In genomic region chr22:49575703-49576081, GRCh38 we compare ENCODE assay signal across 11 cellular contexts.
"Had no signal": no experiment of that assay in that cellular context is flagged by ENCODE, and none has a peak within 500 bp of the region (broad histone marks: within the 10 kb centered on the region; RNA-seq: fewer than 3 reads in every experiment).

No MANE protein-coding gene starts in this region.

- H3K27me3 Mint-ChIP-seq: activated CD4-positive, alpha-beta T cell treated with anti-CD3 and anti-CD28 coated beads, Interleukin-2, amount 10 ng/mL, durations not matched to agents 7 days and 5 days; activated naive CD8-positive, alpha-beta T cell treated with anti-CD3 and anti-CD28 coated beads, Interleukin-2, amount 10 ng/mL, durations not matched to agents 7 days and 5 days had no signal

- H3K9me3 Mint-ChIP-seq: activated T-cell treated with anti-CD3 and anti-CD28 coated beads, Interleukin-2, amount 50 U/mL, for 4 hours; WTC11 had no signal

- H3K4me1 ChIP-seq: breast epithelium, esophagus muscularis mucosa had no signal

- ATAC-seq: activated T-cell treated with anti-CD3 and anti-CD28 coated beads, Interleukin-2, amount 50 U/mL, for 4 hours; WTC11 had no signal

- H3K27ac ChIP-seq: dorsolateral prefrontal cortex, neutrophil had no signal

- H3K4me3 Mint-ChIP-seq: activated CD4-positive, alpha-beta T cell treated with anti-CD3 and anti-CD28 coated beads, Interleukin-2, amount 10 ng/mL, durations not matched to agents 7 days and 5 days; activated naive CD8-positive, alpha-beta T cell treated with anti-CD3 and anti-CD28 coated beads, Interleukin-2, amount 10 ng/mL, durations not matched to agents 7 days and 5 days; activated T-cell treated with anti-CD3 and anti-CD28 coated beads, Interleukin-2, amount 50 U/mL, for 4 hours; T-helper 1 cell treated with Interleukin-12 subunit alpha and Interleukin-12 subunit beta and Interleukin-4 antibody, amounts not matched to agents 30 μg/mL and 1 μg/mL, for 36 hours; WTC11 had no signal

- H3K27me3 ChIP-seq: dorsolateral prefrontal cortex, neutrophil had no signal

- H3K36me3 ChIP-seq: breast epithelium, esophagus muscularis mucosa, neutrophil had no signal

- H3K36me3 Mint-ChIP-seq: activated naive CD8-positive, alpha-beta T cell treated with anti-CD3 and anti-CD28 coated beads, Interleukin-2, amount 10 ng/mL, durations not matched to agents 7 days and 5 days; WTC11 had no signal

- H3K9me3 ChIP-seq: neutrophil had no signal

- H3K4me3 ChIP-seq: dorsolateral prefrontal cortex, esophagus muscularis mucosa had no signal

- DNase-seq: activated CD4-positive, alpha-beta T cell treated with anti-CD3 and anti-CD28 coated beads, Interleukin-2, amount 10 ng/mL, durations not matched to agents 7 days and 5 days; activated gamma-delta T cell treated with Interleukin-2 at 50 U/mL for 16 hours; activated T-cell treated with anti-CD3 and anti-CD28 coated beads, Interleukin-2, amount 50 U/mL, for 4 hours; midbrain had no signal

- H3K4me1 Mint-ChIP-seq: activated CD4-positive, alpha-beta T cell treated with anti-CD3 and anti-CD28 coated beads, Interleukin-2, amount 10 ng/mL, durations not matched to agents 7 days and 5 days; activated naive CD8-positive, alpha-beta T cell treated with anti-CD3 and anti-CD28 coated beads, Interleukin-2, amount 10 ng/mL, durations not matched to agents 7 days and 5 days; WTC11 had no signal

- H3K27ac Mint-ChIP-seq: activated CD4-positive, alpha-beta T cell treated with anti-CD3 and anti-CD28 coated beads, Interleukin-2, amount 10 ng/mL, durations not matched to agents 7 days and 5 days; activated naive CD8-positive, alpha-beta T cell treated with anti-CD3 and anti-CD28 coated beads, Interleukin-2, amount 10 ng/mL, durations not matched to agents 7 days and 5 days; T-helper 1 cell treated with Interleukin-12 subunit alpha and Interleukin-12 subunit beta and Interleukin-4 antibody, amounts not matched to agents 30 μg/mL and 1 μg/mL, for 36 hours; WTC11 had no signal
